In the genomic region with DNA sequence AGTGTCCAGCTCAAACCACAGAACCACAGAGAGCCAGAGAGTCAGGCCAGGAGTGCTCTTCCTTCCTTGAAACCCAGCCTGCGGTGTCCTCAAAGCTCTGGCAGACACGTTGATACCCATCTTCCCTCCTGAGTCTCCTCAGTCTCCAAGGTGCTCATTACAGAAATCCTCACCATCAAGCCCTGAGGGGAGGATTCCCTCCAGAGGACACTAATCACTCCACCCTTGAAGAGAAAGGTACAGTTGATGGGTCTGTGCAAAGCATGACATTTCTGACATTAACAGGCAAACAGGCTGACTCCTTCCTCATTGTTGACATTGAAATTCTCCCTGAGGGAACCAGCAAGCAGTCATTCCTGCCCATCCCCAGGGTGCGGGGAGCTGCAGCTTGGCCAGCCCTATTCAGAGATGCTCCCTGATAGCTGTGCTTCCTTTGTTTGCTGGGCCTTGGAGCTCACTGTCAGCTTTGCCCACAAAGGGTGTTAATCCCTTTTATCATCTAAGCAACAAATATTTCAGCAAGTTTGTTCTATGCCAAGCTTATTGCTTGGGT, we compare ENCODE assay signal across 27 cellular contexts.
DNase-seq lines count a peak whose midpoint lies in the region; ATAC-seq, FAIRE-seq and TF ChIP-seq lines count a peak whose summit lies in the region.
"Had no signal": no experiment of that assay in that cellular context is flagged by ENCODE, and none has a peak within 500 bp of the region (broad histone marks: within the 10 kb centered on the region; RNA-seq: fewer than 3 reads in every experiment).

No MANE protein-coding gene starts in this region.

- no peaks in the 10 kb centered on the region for H4K20me1 ChIP-seq in neural cell (ENCODE audit: insufficient read depth)

- H3K9me2 ChIP-seq in neural cell (ENCODE audit: insufficient read depth, low read length): no peaks in the 10 kb centered on the region

- H3K4me1 ChIP-seq in colonic mucosa: no peaks in the 10 kb centered on the region

- no peak overlapping the region for H2AFZ ChIP-seq in neural cell (ENCODE audit: low read depth, low read length)
- H2AFZ ChIP-seq: GM23248 had no signal

- TF ChIP-seq RAD21 in neural cell (conservative IDR thresholded peaks at IDR 0.05): no peak

- DNase-seq in ELF-1 (ENCODE audit: low read depth, low spot score) (peak; percentile 78), M059J (ENCODE audit: low read depth) (peak; percentile 7), bronchial epithelial cell (ENCODE audit: low read depth) (no peak), glomerular visceral epithelial cell (ENCODE audit: extremely low spot score) (no peak), colonic mucosa (no peak), DMS79 (lab: John Stamatoyannopoulos, UW) (no peak)
- DNase-seq: AML-193, DMS79 treated with DMSO at 0.1 percent for 48 hours, GM23248, HCEC 1CT, Karpas-422, MM.1S, NCI-H1092, NCI-H1694 treated with DMSO at 0.1 percent for 48 hours, NCI-H2107, NCI-H226, NCI-H526 treated with DMSO at 0.1 percent for 48 hours, Right ventricle myocardium superior had no signal

- H3K9me3 ChIP-seq in neural cell (ENCODE audit: low read length): no peaks in the 10 kb centered on the region
- H3K9me3 ChIP-seq in colonic mucosa: no peaks in the 10 kb centered on the region

- no peaks in the 10 kb centered on the region for H3F3A ChIP-seq in neural cell (ENCODE audit: insufficient read depth, low read length, poor library complexity, severe bottlenecking)

- no peaks in the 10 kb centered on the region for H3K79me2 ChIP-seq in neural cell (replicated peaks; ENCODE audit: insufficient read depth, low read length)

- no peak for TF ChIP-seq CTCF in bronchial epithelial cell (IDR thresholded peaks at IDR 0.05; ENCODE audit: insufficient read depth, low read length, severe bottlenecking)
- TF ChIP-seq CTCF in neural cell (IDR thresholded peaks at IDR 0.05; ENCODE audit: poor library complexity, severe bottlenecking): no peak
- TF ChIP-seq CTCF in colonic mucosa (IDR thresholded peaks at IDR 0.05): no peak

- H3K4me2 ChIP-seq in neural cell (ENCODE audit: low read length): no peak overlapping the region

- intact Hi-C loops in colonic mucosa (cut with DNase I): no loop called here

- no peak overlapping the region for H3K9ac ChIP-seq in neural cell (ENCODE audit: low read length)
- no peak overlapping the region for H3K9ac ChIP-seq in colonic mucosa (ENCODE audit: low read depth in 2 of 2, low read length in 2 of 2)
- H3K9ac ChIP-seq: GM23248 had no signal

- no peak overlapping the region for H3K27ac ChIP-seq in neural cell (ENCODE audit: low read length)
- H3K27ac ChIP-seq in colonic mucosa: no peak overlapping the region
- H3K27ac ChIP-seq: C4-2B, GM23248, SK-N-MC had no signal

- no peak overlapping the region for H3K4me3 ChIP-seq in bronchial epithelial cell (ENCODE audit: low read depth, low read length)
- peak overlapping the region; percentile 13 for H3K4me3 ChIP-seq in neural cell (ENCODE audit: low read length)
- H3K4me3 ChIP-seq in colonic mucosa: no peak overlapping the region
- H3K4me3 ChIP-seq: GM12878, GM23248, SK-N-MC had no signal

- H3K36me3 ChIP-seq in bronchial epithelial cell (ENCODE audit: control insufficient read depth, insufficient read depth, low read length) (no peaks in the 10 kb centered on the region), neural cell (ENCODE audit: insufficient read depth, low read length) (no peaks in the 10 kb centered on the region), colonic mucosa (no peaks in the 10 kb centered on the region)

- H3K27me3 ChIP-seq in bronchial epithelial cell (ENCODE audit: control insufficient read depth, insufficient read depth, low read length) (no peaks in the 10 kb centered on the region), neural cell (ENCODE audit: insufficient read depth, low read depth, low read length) (no peaks in the 10 kb centered on the region), colonic mucosa (no peaks in the 10 kb centered on the region)

- peak; percentile 64 for FAIRE-seq in bronchial epithelial cell (lab: Jason Lieb, UNC)
- FAIRE-seq: G401.6, GM12878, GM19239, HTR-8/SVneo, RCC 7860 had no signal

- no peak for ATAC-seq in GM19395 (IDR thresholded peaks at IDR 0.05; ENCODE audit: unreplicated experiment)
- ATAC-seq: GM12878 had no signal

- TF ChIP-seq EP300 in neural cell (conservative IDR thresholded peaks at IDR 0.05; ENCODE audit: poor library complexity, severe bottlenecking): no peak

TF ChIP-seq in neural cell, 6 proteins besides CTCF, POLR2A, EP300 and RAD21:
- TF ChIP-seq POLR2AphosphoS5 (IDR thresholded peaks at IDR 0.05): no peak
- no peak for TF ChIP-seq MXI1 (conservative IDR thresholded peaks at IDR 0.05; ENCODE audit: poor library complexity, severe bottlenecking)
- no peak for TF ChIP-seq SMC3 (conservative IDR thresholded peaks at IDR 0.05; ENCODE audit: poor library complexity)
- TF ChIP-seq TAF1 (IDR thresholded peaks at IDR 0.05; ENCODE audit: low read depth): no peak
- TF ChIP-seq EZH2 (IDR thresholded peaks at IDR 0.05; ENCODE audit: borderline replicate concordance, insufficient read depth, low read length, poor library complexity, severe bottlenecking): no peak
- TF ChIP-seq, protein P1, sequence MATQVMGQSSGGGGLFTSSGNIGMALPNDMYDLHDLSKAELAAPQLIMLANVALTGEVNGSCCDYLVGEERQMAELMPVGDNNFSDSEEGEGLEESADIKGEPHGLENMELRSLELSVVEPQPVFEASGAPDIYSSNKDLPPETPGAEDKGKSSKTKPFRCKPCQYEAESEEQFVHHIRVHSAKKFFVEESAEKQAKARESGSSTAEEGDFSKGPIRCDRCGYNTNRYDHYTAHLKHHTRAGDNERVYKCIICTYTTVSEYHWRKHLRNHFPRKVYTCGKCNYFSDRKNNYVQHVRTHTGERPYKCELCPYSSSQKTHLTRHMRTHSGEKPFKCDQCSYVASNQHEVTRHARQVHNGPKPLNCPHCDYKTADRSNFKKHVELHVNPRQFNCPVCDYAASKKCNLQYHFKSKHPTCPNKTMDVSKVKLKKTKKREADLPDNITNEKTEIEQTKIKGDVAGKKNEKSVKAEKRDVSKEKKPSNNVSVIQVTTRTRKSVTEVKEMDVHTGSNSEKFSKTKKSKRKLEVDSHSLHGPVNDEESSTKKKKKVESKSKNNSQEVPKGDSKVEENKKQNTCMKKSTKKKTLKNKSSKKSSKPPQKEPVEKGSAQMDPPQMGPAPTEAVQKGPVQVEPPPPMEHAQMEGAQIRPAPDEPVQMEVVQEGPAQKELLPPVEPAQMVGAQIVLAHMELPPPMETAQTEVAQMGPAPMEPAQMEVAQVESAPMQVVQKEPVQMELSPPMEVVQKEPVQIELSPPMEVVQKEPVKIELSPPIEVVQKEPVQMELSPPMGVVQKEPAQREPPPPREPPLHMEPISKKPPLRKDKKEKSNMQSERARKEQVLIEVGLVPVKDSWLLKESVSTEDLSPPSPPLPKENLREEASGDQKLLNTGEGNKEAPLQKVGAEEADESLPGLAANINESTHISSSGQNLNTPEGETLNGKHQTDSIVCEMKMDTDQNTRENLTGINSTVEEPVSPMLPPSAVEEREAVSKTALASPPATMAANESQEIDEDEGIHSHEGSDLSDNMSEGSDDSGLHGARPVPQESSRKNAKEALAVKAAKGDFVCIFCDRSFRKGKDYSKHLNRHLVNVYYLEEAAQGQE (IDR thresholded peaks at IDR 0.05; ENCODE audit: borderline replicate concordance): no peak

Comparison
In these comparisons a context has a peak if more than half of its experiments do, and no peak if none do; other contexts are left out.
1. DNase-seq: peak in ELF-1 (single experiment) and M059J (single experiment); none in bronchial epithelial cell (single experiment), glomerular visceral epithelial cell (single experiment), colonic mucosa (single experiment) and DMS79 (single experiment).